In genomic region chr18:3584266-3584665, GRCh38 we compare ENCODE assay signal across 25 cellular contexts.
DNase-seq lines count a peak whose midpoint lies in the region; TF ChIP-seq lines count a peak whose summit lies in the region.
"Had no signal": no experiment of that assay in that cellular context is flagged by ENCODE, and none has a peak within 500 bp of the region (broad histone marks: within the 10 kb centered on the region; RNA-seq: fewer than 3 reads in every experiment).

No MANE protein-coding gene starts in this region.

- peak overlapping the region; percentile 22; the same call in 1 of the 2 replicates for H2AFZ ChIP-seq in OCI-LY7 (ENCODE audit: low read length)
- H2AFZ ChIP-seq: PC-9 had no signal

- H3K36me3 ChIP-seq in HUES48 (ENCODE audit: control insufficient read depth, insufficient read depth, low read length) (no peaks in the 10 kb centered on the region), OCI-LY7 (ENCODE audit: insufficient read depth, low read length) (no peaks in the 10 kb centered on the region), iPS-20b (ENCODE audit: insufficient read depth, low read depth, low read length) (no peaks in the 10 kb centered on the region)
- H3K36me3 ChIP-seq: adrenal gland, sigmoid colon, suprapubic skin had no signal

- peak overlapping the region; percentile 85 for H3K4me2 ChIP-seq in OCI-LY7 (ENCODE audit: low read length)
- H3K4me2 ChIP-seq: KMS-11, PC-9 had no signal

- DNase-seq in OCI-LY7 (ENCODE audit: low spot score): peak; percentile 46
- DNase-seq in superior temporal gyrus (ENCODE audit: extremely low spot score): peak; percentile 16
- no peak for DNase-seq in immature natural killer cell
- no peak for DNase-seq in KBM-7
- no peak for DNase-seq in activated CD4-positive, alpha-beta T cell treated with anti-CD3 and anti-CD28 coated beads, Interleukin-2, amount 50 U/mL, for 4 hours
- DNase-seq: activated CD4-positive, alpha-beta T cell treated with anti-CD3 and anti-CD28 coated beads, Interleukin-2, amount 50 U/mL, for 1 hour; activated naive CD4-positive, alpha-beta T cell treated with anti-CD3 and anti-CD28 coated beads for 36 hours; activated T-cell treated with anti-CD3 and anti-CD28 coated beads, Interleukin-2, amount 50 U/mL, for 72 hours; adrenal gland; body of pancreas; CD4-positive, CD25-positive, alpha-beta regulatory T cell; NCI-H1417 treated with DMSO at 0.1 percent for 48 hours; NCI-H2081 treated with DMSO at 0.1 percent for 48 hours; NCI-H345; psoas muscle; SHP77 treated with DMSO at 0.1 percent for 48 hours; sigmoid colon; stimulated activated CD4-positive, alpha-beta T cell treated with anti-CD3 and anti-CD28 coated beads, Interleukin-4, amount 100 ng/mL, for 4 hours; stimulated activated naive B cell treated with anti-CD40 and anti-IgM and Interleukin-4, amounts not matched to agents 10 μg/mL and 1 μg/mL and 100 μg/mL, for 72 hours; T-helper 9 cell had no signal

- in situ Hi-C loops in KBM-7 (cut with MboI; ENCODE audit: low pct_unique_long_range_greater_than_20kb, low sequenced_read_pairs): no loop called here

- BruUV-seq in OCI-LY7 (replicated peaks; lab: Mats Ljungman, UMichigan): no TSS peak

- H3K27ac ChIP-seq in HUES48 (ENCODE audit: low read depth, low read length) (peak overlapping the region; percentile 85), OCI-LY7 (ENCODE audit: low read depth, low read length, poor library complexity, severe bottlenecking) (peak overlapping the region; percentile 99), iPS-20b (ENCODE audit: low read length) (peak overlapping the region; percentile 4)
- H3K27ac ChIP-seq: body of pancreas, KMS-11, PC-9, psoas muscle, sigmoid colon, suprapubic skin had no signal

- H3K27ac Mint-ChIP-seq in immature natural killer cell: peak overlapping the region in 1 of 6 donors; percentile 28
- H3K27ac Mint-ChIP-seq: activated naive CD4-positive, alpha-beta T cell treated with anti-CD3 and anti-CD28 coated beads for 36 hours; activated T-cell treated with anti-CD3 and anti-CD28 coated beads, Interleukin-2, amount 50 U/mL, for 72 hours had no signal

- H3K4me3 Mint-ChIP-seq in immature natural killer cell: no peak overlapping the region
- H3K4me3 Mint-ChIP-seq: activated naive CD4-positive, alpha-beta T cell treated with anti-CD3 and anti-CD28 coated beads for 36 hours; activated T-cell treated with anti-CD3 and anti-CD28 coated beads, Interleukin-2, amount 50 U/mL, for 72 hours; CD4-positive, CD25-positive, alpha-beta regulatory T cell; stimulated activated naive B cell treated with anti-CD40 and anti-IgM and Interleukin-4, amounts not matched to agents 10 μg/mL and 1 μg/mL and 100 μg/mL, for 72 hours had no signal

- H3K4me3 ChIP-seq in HUES48 (ENCODE audit: low read depth, low read length) (no peak overlapping the region), OCI-LY7 (ENCODE audit: low read depth, low read length, poor library complexity, severe bottlenecking) (peak overlapping the region; percentile 39), iPS-20b (ENCODE audit: low read length) (no peak overlapping the region)
- H3K4me3 ChIP-seq: adrenal gland, body of pancreas, PC-9, psoas muscle, sigmoid colon, suprapubic skin had no signal

- H3K27me3 ChIP-seq in HUES48 (ENCODE audit: control insufficient read depth, insufficient read depth, low read length) (no peaks in the 10 kb centered on the region), iPS-20b (ENCODE audit: insufficient read depth, low read length) (no peaks in the 10 kb centered on the region)
- H3K27me3 ChIP-seq: adrenal gland, body of pancreas, sigmoid colon, suprapubic skin had no signal

- CTCF ChIA-PET in OCI-LY7 (lab: Charles Lee; ENCODE audit: unreplicated experiment): interaction anchor here (0.8 to 1.1 kb wide), 2 partner anchors 85 to 287 kb away, joined by 3 to 5 read pairs; no protein-coding TSS in a partner anchor

- H3K9me3 ChIP-seq in HUES48 (ENCODE audit: control insufficient read depth, insufficient read depth, low read length): no peaks in the 10 kb centered on the region
- H3K9me3 ChIP-seq in OCI-LY7 (ENCODE audit: low read length): peaks cover 9% of the 10 kb centered on the region; the same call in 1 of the 2 replicates
- H3K9me3 ChIP-seq in iPS-20b (ENCODE audit: insufficient read depth, low read depth, low read length): no peaks in the 10 kb centered on the region
- H3K9me3 ChIP-seq: adrenal gland, body of pancreas, psoas muscle, sigmoid colon, suprapubic skin had no signal

- peaks cover 0 to 4% (median 1%) of the 10 kb centered on the region in 3 donors for H3K27me3 Mint-ChIP-seq in immature natural killer cell (ENCODE audit: low read depth in 3 of 3)
- H3K27me3 Mint-ChIP-seq: CD4-positive, CD25-positive, alpha-beta regulatory T cell; stimulated activated naive B cell treated with anti-CD40 and anti-IgM and Interleukin-4, amounts not matched to agents 10 μg/mL and 1 μg/mL and 100 μg/mL, for 72 hours had no signal

- no peaks in the 10 kb centered on the region for H4K20me1 ChIP-seq in OCI-LY7 (ENCODE audit: insufficient read depth, low read length)

- H3K4me1 ChIP-seq in HUES48 (ENCODE audit: control insufficient read depth, insufficient read depth, low read length) (peaks cover 21% of the 10 kb centered on the region), OCI-LY7 (ENCODE audit: insufficient read depth, low read length, poor library complexity, severe bottlenecking) (peaks cover 59% of the 10 kb centered on the region), iPS-20b (ENCODE audit: insufficient read depth, low read length) (peaks cover 5% of the 10 kb centered on the region; the same call in 1 of the 2 replicates)
- H3K4me1 ChIP-seq: psoas muscle, sigmoid colon had no signal

- no peak overlapping the region for H3K9ac ChIP-seq in HUES48 (ENCODE audit: low read depth, low read length)
- no peak overlapping the region for H3K9ac ChIP-seq in iPS-20b (ENCODE audit: low read depth, low read length)
- H3K9ac ChIP-seq: KMS-11 had no signal

- no peaks in the 10 kb centered on the region for H3K9me3 Mint-ChIP-seq in immature natural killer cell
- H3K9me3 Mint-ChIP-seq: activated naive CD4-positive, alpha-beta T cell treated with anti-CD3 and anti-CD28 coated beads for 36 hours; activated T-cell treated with anti-CD3 and anti-CD28 coated beads, Interleukin-2, amount 50 U/mL, for 72 hours had no signal

- intact Hi-C loops in OCI-LY7 (cut with micrococcal nuclease; ENCODE audit: unreplicated experiment): loop anchor here (2.0 to 10.0 kb wide), 2 partner anchors 85 to 331 kb away; no protein-coding TSS in a partner anchor

- peaks cover 0 to 3% of the 10 kb centered on the region in 2 donors for H3K4me1 Mint-ChIP-seq in immature natural killer cell

- POLR2A ChIA-PET in OCI-LY7 (lab: Charles Lee): interaction anchor here (0.6 to 5.2 kb wide), 24 partner anchors 10 to 335 kb away, joined by 3 to 44 read pairs (median 6); partner anchors contain the start of gene TGIF1

- H3K36me3 Mint-ChIP-seq in immature natural killer cell: no peaks in the 10 kb centered on the region
- H3K36me3 Mint-ChIP-seq: CD4-positive, CD25-positive, alpha-beta regulatory T cell; stimulated activated naive B cell treated with anti-CD40 and anti-IgM and Interleukin-4, amounts not matched to agents 10 μg/mL and 1 μg/mL and 100 μg/mL, for 72 hours had no signal

- TF ChIP-seq CTCF in OCI-LY7 (conservative IDR thresholded peaks at IDR 0.05; ENCODE audit: low read length): no peak

- H3K9me2 ChIP-seq in OCI-LY7 (ENCODE audit: insufficient read depth, low read length): no peaks in the 10 kb centered on the region

- no peaks in the 10 kb centered on the region for H3K79me2 ChIP-seq in OCI-LY7 (ENCODE audit: insufficient read depth, low read depth, low read length)

Comparison
In these comparisons a context has a peak if more than half of its experiments do, and no peak if none do; other contexts are left out.
1. H3K27ac ChIP-seq: peak in every context shown above with its lines; median percentile 99 in OCI-LY7; 85 in HUES48; 4 in iPS-20b.
2. DNase-seq: peak in OCI-LY7 (single experiment) and superior temporal gyrus (single experiment); none in immature natural killer cell (0 of 3), KBM-7 (single experiment) and activated CD4-positive, alpha-beta T cell treated with anti-CD3 and anti-CD28 coated beads, Interleukin-2, amount 50 U/mL, for 4 hours (0 of 2).